8 cellular contexts compared by ENCODE assay signal in the genomic region with DNA sequence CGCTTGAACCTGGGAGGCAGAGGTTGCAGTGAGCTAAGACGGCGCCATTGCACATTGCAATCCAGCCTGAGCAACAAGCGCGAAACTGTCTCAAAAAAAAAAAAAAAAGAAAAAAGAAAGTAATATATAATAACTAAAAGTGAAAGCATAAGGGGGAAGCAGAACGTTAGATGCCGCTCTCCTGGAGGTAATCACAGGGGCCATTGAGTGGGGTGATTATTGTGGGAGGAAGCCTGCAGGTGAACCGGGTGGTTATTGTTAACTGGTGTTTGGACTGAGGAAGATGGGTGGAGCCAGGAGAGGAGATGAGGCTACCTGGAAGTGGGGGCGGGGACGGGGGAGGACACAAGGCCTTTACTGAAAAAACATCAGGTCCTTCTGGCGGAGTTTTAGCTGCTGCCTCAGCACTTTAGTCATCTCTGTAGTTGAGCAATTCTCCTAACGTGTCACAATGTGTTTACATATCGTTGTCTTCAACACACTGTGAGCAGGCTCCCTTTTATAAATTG. TPM values are rescaled to one million over a fixed set of nuclear protein-coding genes. Genes with fewer than 3 reads are reported as not detected.
DNase-seq lines count a peak whose midpoint lies in the region; ATAC-seq and TF ChIP-seq lines count a peak whose summit lies in the region.

No MANE protein-coding gene starts in this region.

- H2AK9ac ChIP-seq in IMR-90 (replicated peaks; ENCODE audit: low read depth, low read length, poor library complexity) = no peak overlapping the region

- in situ Hi-C loops in IMR-90 (cut with MboI; ENCODE audit: low sequenced_read_pairs) = no loop called here

- peak; percentile 37 for ATAC-seq in GM19463 (IDR thresholded peaks at IDR 0.05; ENCODE audit: unreplicated experiment)
- peak; percentile 75 for ATAC-seq in IMR-90 (ENCODE audit: low read depth)
- ATAC-seq in stimulated activated naive B cell treated with anti-CD40 and anti-IgM and Interleukin-4, amounts not matched to agents 10 μg/mL and 1 μg/mL and 100 μg/mL, for 72 hours (replicated peaks) = peak; percentile 79

- no peak overlapping the region for H2BK20ac ChIP-seq in IMR-90 (ENCODE audit: low read depth, low read length)

- no peak overlapping the region for H4K8ac ChIP-seq in IMR-90 (ENCODE audit: low read depth in 2 of 2, low read length in 2 of 2)

- H2BK120ac ChIP-seq in IMR-90 (ENCODE audit: low read depth, low read length) = 0 out of 2 replicates have a peak overlapping the region, but pooled peaks have one; percentile 13

- peaks cover 6% of the 10 kb centered on the region for H3K4me1 ChIP-seq in IMR-90 (ENCODE audit: control insufficient read depth, insufficient read depth, low read length)
- H3K4me1 ChIP-seq in hepatocyte (ENCODE audit: insufficient read depth) = no peaks in the 10 kb centered on the region
- peaks cover 27% of the 10 kb centered on the region for H3K4me1 ChIP-seq in suprapubic skin

- no peak overlapping the region for H3K14ac ChIP-seq in IMR-90 (replicated peaks; ENCODE audit: low read depth, low read length)

- peaks cover 0 to 32% of the 10 kb centered on the region in 2 experiments; a peak in 3 of 4 replicates for H3K79me1 ChIP-seq in IMR-90 (ENCODE audit: low read depth in 1 of 2, low read length in 2 of 2)

- no peak overlapping the region for H3K9ac ChIP-seq in IMR-90 (ENCODE audit: low read depth, low read length)

- H3K36me3 Mint-ChIP-seq in activated CD4-positive, alpha-beta memory T cell treated with anti-CD3 and anti-CD28 coated beads for 36 hours = no peaks in the 10 kb centered on the region
- no peaks in the 10 kb centered on the region for H3K36me3 Mint-ChIP-seq in stimulated activated naive B cell treated with anti-CD40 and anti-IgM and Interleukin-4, amounts not matched to agents 10 μg/mL and 1 μg/mL and 100 μg/mL, for 72 hours

- H3K27me3 ChIP-seq in IMR-90 (ENCODE audit: control insufficient read depth, insufficient read depth, low read length) (no peaks in the 10 kb centered on the region), hepatocyte (no peaks in the 10 kb centered on the region), suprapubic skin (no peaks in the 10 kb centered on the region)

- intact Hi-C loops in IMR-90 (cut with micrococcal nuclease) = no loop called here
- intact Hi-C loops in activated CD4-positive, alpha-beta memory T cell treated with anti-CD3 and anti-CD28 coated beads for 36 hours (cut with micrococcal nuclease) = loop anchor here (1.0 to 2.0 kb wide), 2 partner anchors 12 to 48 kb away; no protein-coding TSS in a partner anchor

- no peak for TF ChIP-seq RAD21 in IMR-90 (IDR thresholded peaks at IDR 0.05; ENCODE audit: low read length)

- H3K18ac ChIP-seq in IMR-90 (ENCODE audit: low read depth, low read length) = no peak overlapping the region

- peaks cover 57% of the 10 kb centered on the region for H3K79me2 ChIP-seq in hepatocyte

- H3K36me3 ChIP-seq in IMR-90 (ENCODE audit: control insufficient read depth, insufficient read depth, low read length) = no peaks in the 10 kb centered on the region
- no peaks in the 10 kb centered on the region for H3K36me3 ChIP-seq in hepatocyte (replicated peaks; ENCODE audit: insufficient read depth, low read depth)
- no peaks in the 10 kb centered on the region for H3K36me3 ChIP-seq in suprapubic skin

- H3K23ac ChIP-seq in IMR-90 (ENCODE audit: low read depth, low read length) = no peak overlapping the region

- peaks cover 23% of the 10 kb centered on the region for H3K4me1 Mint-ChIP-seq in activated CD4-positive, alpha-beta memory T cell treated with anti-CD3 and anti-CD28 coated beads for 36 hours (ENCODE audit: low read depth)
- peaks cover 14 to 22% of the 10 kb centered on the region in 2 donors for H3K4me1 Mint-ChIP-seq in stimulated activated naive B cell treated with anti-CD40 and anti-IgM and Interleukin-4, amounts not matched to agents 10 μg/mL and 1 μg/mL and 100 μg/mL, for 72 hours

- peak overlapping the region; percentile 74 for H3K4me3 Mint-ChIP-seq in activated CD4-positive, alpha-beta memory T cell treated with anti-CD3 and anti-CD28 coated beads for 36 hours
- H3K4me3 Mint-ChIP-seq in stimulated activated naive B cell treated with anti-CD40 and anti-IgM and Interleukin-4, amounts not matched to agents 10 μg/mL and 1 μg/mL and 100 μg/mL, for 72 hours = peak overlapping the region; percentile 79 to 86

- H3K4me3 ChIP-seq in IMR-90 (ENCODE audit: insufficient read depth, low read depth, low read length) = no peak overlapping the region
- no peak overlapping the region for H3K4me3 ChIP-seq in hepatocyte
- H3K4me3 ChIP-seq in suprapubic skin = no peak overlapping the region

- TF ChIP-seq CTCF in IMR-90 (conservative IDR thresholded peaks at IDR 0.05; ENCODE audit: low read depth, low read length) (no peak), hepatocyte (IDR thresholded peaks at IDR 0.05; ENCODE audit: poor library complexity) (no peak), suprapubic skin (IDR thresholded peaks at IDR 0.05) (no peak)

- H3K9me1 ChIP-seq in IMR-90 (ENCODE audit: insufficient read depth, low read length) = peaks cover 6% of the 10 kb centered on the region; the same call in 1 of the 2 replicates

- dilution Hi-C loops in IMR-90 (cut with HindIII; ENCODE audit: low sequenced_read_pairs, unreplicated experiment) = no loop called here

- H4K91ac ChIP-seq in IMR-90 (ENCODE audit: insufficient read depth, low read depth, low read length) = no peak overlapping the region

- no TSS peak for BruUV-seq in IMR-90 (replicated peaks; lab: Mats Ljungman, UMichigan)

- no peaks in the 10 kb centered on the region for H4K20me1 ChIP-seq in IMR-90 (ENCODE audit: insufficient read depth, low read length)
- H4K20me1 ChIP-seq in hepatocyte (ENCODE audit: insufficient read depth, poor library complexity, severe bottlenecking) = peaks cover 9% of the 10 kb centered on the region

- H3K9me3 Mint-ChIP-seq in activated CD4-positive, alpha-beta memory T cell treated with anti-CD3 and anti-CD28 coated beads for 36 hours = no peaks in the 10 kb centered on the region
- H3K9me3 Mint-ChIP-seq in stimulated activated naive B cell treated with anti-CD40 and anti-IgM and Interleukin-4, amounts not matched to agents 10 μg/mL and 1 μg/mL and 100 μg/mL, for 72 hours = no peaks in the 10 kb centered on the region

- H3K27me3 Mint-ChIP-seq in activated CD4-positive, alpha-beta memory T cell treated with anti-CD3 and anti-CD28 coated beads for 36 hours = peaks cover 26% of the 10 kb centered on the region
- peaks cover 11 to 24% of the 10 kb centered on the region in 2 donors for H3K27me3 Mint-ChIP-seq in stimulated activated naive B cell treated with anti-CD40 and anti-IgM and Interleukin-4, amounts not matched to agents 10 μg/mL and 1 μg/mL and 100 μg/mL, for 72 hours

- CTCF ChIA-PET in IMR-90 (lab: Yijun Ruan, JAX) = interaction anchor here (1.5 kb wide), 1 partner anchor 11 kb away, joined by 4 read pairs; no protein-coding TSS in a partner anchor
- CTCF ChIA-PET in activated CD4-positive, alpha-beta memory T cell treated with anti-CD3 and anti-CD28 coated beads for 36 hours (lab: Charles Lee) = interaction anchor here (0.8 to 2.6 kb wide), 5 partner anchors 22 to 133 kb away, joined by 3 to 10 read pairs (median 6); partner anchors contain the start of gene FXN

- H3K56ac ChIP-seq in IMR-90 (ENCODE audit: extremely low read depth, insufficient read depth, low read length) = no peak overlapping the region

- H3K9me3 ChIP-seq in IMR-90 (ENCODE audit: control insufficient read depth, insufficient read depth, low read length) = no peaks in the 10 kb centered on the region
- H3K9me3 ChIP-seq in hepatocyte (ENCODE audit: low read depth) = no peaks in the 10 kb centered on the region
- no peaks in the 10 kb centered on the region for H3K9me3 ChIP-seq in suprapubic skin

- no peak for TF ChIP-seq EP300 in suprapubic skin (IDR thresholded peaks at IDR 0.05)

- H3K4me2 ChIP-seq in IMR-90 (ENCODE audit: low read depth, low read length) (peak overlapping the region; percentile 37; the same call in 1 of the 2 replicates), hepatocyte (peak overlapping the region; percentile 38)

- H2BK15ac ChIP-seq in IMR-90 (ENCODE audit: low read depth, low read length) = no peak overlapping the region

- H3K9me2 ChIP-seq in hepatocyte (replicated peaks; ENCODE audit: insufficient read depth) = no peaks in the 10 kb centered on the region

- H2BK5ac ChIP-seq in IMR-90 (ENCODE audit: low read depth, low read length, poor library complexity, severe bottlenecking) = no peak overlapping the region

- TF ChIP-seq POLR2A in IMR-90 (IDR thresholded peaks at IDR 0.05; ENCODE audit: low read depth, low read length) = no peak
- TF ChIP-seq POLR2A in suprapubic skin (IDR thresholded peaks at IDR 0.05) = no peak

- POLR2A ChIA-PET in IMR-90 (lab: Charles Lee; ENCODE audit: unreplicated experiment) = no interaction called here
- POLR2A ChIA-PET in activated CD4-positive, alpha-beta memory T cell treated with anti-CD3 and anti-CD28 coated beads for 36 hours (lab: Charles Lee) = interaction anchor here (1.2 to 1.9 kb wide), 2 partner anchors 10 to 24 kb away, joined by 3 to 8 read pairs; no protein-coding TSS in a partner anchor

- no peak overlapping the region for H4K5ac ChIP-seq in IMR-90 (ENCODE audit: low read depth, low read length)

- H2AFZ ChIP-seq in IMR-90 (replicated peaks; ENCODE audit: low read length, poor library complexity) (no peak overlapping the region), hepatocyte (no peak overlapping the region)

- no CpG with 5 or more reads among the region's 13 CpGs for WGBS in IMR-90 (ENCODE audit: extremely low coverage in 2 of 2, insufficient read length in 1 of 2), 2 experiments
- WGBS in hepatocyte (ENCODE audit: low lambda C conversion rate, missing lambda C conversion rate) = 61% methylated on average over 13 of the region's 13 CpGs
- WGBS in suprapubic skin = 64% methylated on average over 13 of the region's 13 CpGs

- H3K4ac ChIP-seq in IMR-90 (ENCODE audit: low read depth, low read length) = 0 out of 2 replicates have a peak overlapping the region, but pooled peaks have one; percentile 22

- DNase-seq in AG20443 (ENCODE audit: low spot score) (peak; percentile 40), IMR-90 (peak; percentile 82), hepatocyte (ENCODE audit: low spot score) (peak; percentile 90), suprapubic skin (ENCODE audit: low spot score in 2 of 2) (no peak), SK-N-DZ (ENCODE audit: low spot score) (no peak)
- peak; percentile 90 for DNase-seq in activated CD4-positive, alpha-beta memory T cell treated with anti-CD3 and anti-CD28 coated beads for 36 hours
- DNase-seq in stimulated activated naive B cell treated with anti-CD40 and anti-IgM and Interleukin-4, amounts not matched to agents 10 μg/mL and 1 μg/mL and 100 μg/mL, for 72 hours = no peak

- no peak overlapping the region for H3K27ac ChIP-seq in IMR-90 (ENCODE audit: insufficient read depth, low read length)
- H3K27ac ChIP-seq in hepatocyte = no peak overlapping the region
- H3K27ac ChIP-seq in suprapubic skin = no peak overlapping the region

- H2AK5ac ChIP-seq in IMR-90 (ENCODE audit: low read depth, low read length) = no peak overlapping the region

- peak overlapping the region; percentile 74 for H3K27ac Mint-ChIP-seq in activated CD4-positive, alpha-beta memory T cell treated with anti-CD3 and anti-CD28 coated beads for 36 hours
- peak overlapping the region; percentile 79 for H3K27ac Mint-ChIP-seq in stimulated activated naive B cell treated with anti-CD40 and anti-IgM and Interleukin-4, amounts not matched to agents 10 μg/mL and 1 μg/mL and 100 μg/mL, for 72 hours

RNA-seq across cellular contexts. Expression of gene TJP2, which starts 5.3 kb away (rescaled TPM):
- total RNA-seq in IMR-90 (2012; rRNA removed) (49.3 and 53.6 TPM in 2 replicates), hepatocyte (126 and 131 TPM in 2 replicates), suprapubic skin (100 to 1,000 TPM in 3 of 4 donors, 10 to 100 TPM in 1; 96.3 to 240 (median 117) TPM)
- polyA plus RNA-seq in IMR-90 (2012; rRNA removed) (38.3 and 40.2 TPM in 2 replicates), hepatocyte (67.2 and 69.9 TPM in 2 replicates)
- 19.5 and 21.8 TPM in 2 replicates for polyA plus RNA-seq in IMR-90 (2012; cell fraction: cytosol; rRNA removed)
- polyA plus RNA-seq in IMR-90 (2012; cell fraction: nucleus; rRNA removed; ENCODE audit: low replicate concordance) = 40.5 and 57.5 TPM in 2 replicates
- total RNA-seq in activated CD4-positive, alpha-beta memory T cell treated with anti-CD3 and anti-CD28 coated beads for 36 hours = 10 to 100 TPM; 12.9 to 15.3 TPM
- 24.9 and 27.6 TPM in 2 replicates for polyA plus RNA-seq in SK-N-DZ (2014; cell fraction: cytosol; rRNA removed)
- 32.5 and 52.7 TPM in 2 replicates for polyA plus RNA-seq in SK-N-DZ (2014; cell fraction: nucleus; rRNA removed)

Comparison
In these comparisons a context has a peak if more than half of its experiments do, and no peak if none do; other contexts are left out.
1. DNase-seq: peak in AG20443 (single experiment), IMR-90 (single experiment), activated CD4-positive, alpha-beta memory T cell treated with anti-CD3 and anti-CD28 coated beads for 36 hours (single experiment) and hepatocyte (single experiment); none in stimulated activated naive B cell treated with anti-CD40 and anti-IgM and Interleukin-4, amounts not matched to agents 10 μg/mL and 1 μg/mL and 100 μg/mL, for 72 hours (single experiment), suprapubic skin (0 of 2) and SK-N-DZ (single experiment).
2. Peak in every context shown above with its lines, with median percentiles within 50 percentile points of each other: ATAC-seq.